10 cellular contexts compared by ENCODE assay signal in genomic region chrX:56268888-56269287, GRCh38. TPM values are rescaled to one million over a fixed set of nuclear protein-coding genes. Genes with fewer than 3 reads are reported as not detected.
DNase-seq lines count a peak whose midpoint lies in the region; ATAC-seq, FAIRE-seq and TF ChIP-seq lines count a peak whose summit lies in the region.
"Had no signal": no experiment of that assay in that cellular context is flagged by ENCODE, and none has a peak within 500 bp of the region (broad histone marks: within the 10 kb centered on the region; RNA-seq: fewer than 3 reads in every experiment).

No MANE protein-coding gene starts in this region.

- no peaks in the 10 kb centered on the region for H3K4me1 ChIP-seq in small intestine (ENCODE audit: control insufficient read depth in 2 of 2, insufficient read depth in 1 of 2, low read depth in 1 of 2, low read length in 1 of 2)

- H3K4me3 ChIP-seq in small intestine (ENCODE audit: low read depth in 1 of 2, low read length in 2 of 2): no peak overlapping the region

- no peak for TF ChIP-seq POLR2A in GM12891 (IDR thresholded peaks at IDR 0.05; ENCODE audit: low read depth, low read length)

- H3K27ac ChIP-seq in small intestine (ENCODE audit: low read depth in 1 of 2, low read length in 1 of 2): no peak overlapping the region

- 5 to 47% (median 39%) methylated on average over 1 of the region's 1 CpG for WGBS in small intestine, 3 donors

- ATAC-seq in GM19395 (IDR thresholded peaks at IDR 0.05; ENCODE audit: unreplicated experiment) (peak; percentile 96), HG02870 (IDR thresholded peaks at IDR 0.05; ENCODE audit: unreplicated experiment) (peak; percentile 99), HG03565 (IDR thresholded peaks at IDR 0.05; ENCODE audit: unreplicated experiment) (peak; percentile 97)

- no peaks in the 10 kb centered on the region for H3K9me3 ChIP-seq in small intestine (ENCODE audit: control insufficient read depth, low read depth)

- DNase-seq in GM12891 (ENCODE audit: insufficient read length, low spot score): no peak
- DNase-seq in NCI-H2029 treated with DMSO at 0.1 percent for 48 hours (lab: John Stamatoyannopoulos, UW): no peak
- DNase-seq in GOT3 (lab: John Stamatoyannopoulos, UW): no peak
- DNase-seq in small intestine: no peak
- no peak for DNase-seq in HuH-7 (ENCODE audit: low spot score)
- DNase-seq: NCI-H2029, RPMI8226 had no signal

- H3K27me3 ChIP-seq in small intestine (ENCODE audit: control insufficient read depth in 2 of 2, insufficient read depth in 2 of 2, low read length in 2 of 2): no peaks in the 10 kb centered on the region

- FAIRE-seq in GM12891 (lab: Jason Lieb, UNC) (peak; percentile 77), small intestine (lab: Jason Lieb, UNC) (no peak)

- H3K36me3 ChIP-seq in small intestine (ENCODE audit: control insufficient read depth in 2 of 2, insufficient read depth in 2 of 2, low read length in 2 of 2): no peaks in the 10 kb centered on the region

TF ChIP-seq in GM12891, 5 proteins besides CTCF, POLR2A, EP300 and RAD21:
- TF ChIP-seq POLR2AphosphoS5 (IDR thresholded peaks at IDR 0.05; ENCODE audit: low read depth, low read length) (no peak), TAF1 (IDR thresholded peaks at IDR 0.05; ENCODE audit: low read depth, low read length) (no peak), SPI1 (IDR thresholded peaks at IDR 0.05; ENCODE audit: low read depth, low read length) (no peak), POU2F2 (IDR thresholded peaks at IDR 0.05; ENCODE audit: low read depth, low read length) (no peak), PAX5 (IDR thresholded peaks at IDR 0.05; ENCODE audit: insufficient read depth, low read length, severe bottlenecking) (no peak)

RNA-seq across cellular contexts. Expression of gene KLF8, which starts 36.7 kb away (rescaled TPM):
- 2.3 TPM for polyA plus RNA-seq in GM12891 (2012; ENCODE audit: low read depth, missing spikeins)
- polyA plus RNA-seq in small intestine: 1 to 10 TPM in 1 of 3 donors, not detected in 2; 2.4 TPM
